ENCODE assay signal across 11 cellular contexts in the genomic region with DNA sequence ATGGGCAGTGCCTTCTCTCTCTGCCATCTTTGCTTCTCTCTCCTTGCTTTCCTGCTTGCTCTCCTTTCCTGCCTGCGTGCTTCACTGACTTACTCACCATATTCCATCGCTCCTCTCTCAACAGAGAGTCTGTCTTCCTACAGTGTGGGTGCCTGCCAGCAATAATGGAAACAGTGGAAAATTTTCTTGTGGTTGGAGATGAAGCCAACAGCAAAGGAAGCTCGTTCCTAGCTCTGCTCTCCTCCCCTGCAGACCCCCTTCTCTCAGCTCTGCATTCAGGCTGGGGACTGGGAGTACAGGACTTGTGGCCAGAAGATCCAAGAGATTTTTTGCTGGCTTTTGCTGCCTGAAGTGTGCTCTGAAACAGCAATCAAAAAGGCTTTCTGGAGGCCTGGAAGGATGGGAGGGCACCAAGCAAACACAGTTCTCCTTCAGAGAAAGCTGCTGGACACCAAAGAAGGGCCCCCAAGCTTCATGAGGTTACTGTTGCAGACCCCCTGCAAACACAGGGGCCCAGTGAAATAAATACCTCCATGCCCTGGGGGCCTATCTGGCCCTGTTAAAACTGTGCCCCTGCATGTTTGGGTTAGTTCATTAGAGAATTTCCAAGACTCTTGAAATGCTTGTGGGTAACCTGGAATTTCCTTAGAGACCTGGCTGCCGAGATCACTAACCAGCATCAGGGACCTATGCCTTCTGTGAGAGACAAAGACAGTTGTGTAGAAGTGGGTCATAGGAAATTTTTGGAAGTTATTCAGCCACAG.
DNase-seq lines count a peak whose midpoint lies in the region; ATAC-seq and TF ChIP-seq lines count a peak whose summit lies in the region.
"Had no signal": no experiment of that assay in that cellular context is flagged by ENCODE, and none has a peak within 500 bp of the region (broad histone marks: within the 10 kb centered on the region; RNA-seq: fewer than 3 reads in every experiment).

No MANE protein-coding gene starts in this region.

- TF ChIP-seq RAD21 in SK-N-SH (IDR thresholded peaks at IDR 0.05; ENCODE audit: low read length), result no peak

- H3K9me2 ChIP-seq in SK-N-SH, result no peaks in the 10 kb centered on the region

- WGBS in SK-N-SH (ENCODE audit: low lambda C conversion rate), result 12% methylated on average over 4 of the region's 4 CpGs

- peak overlapping the region; percentile 80 to 95 for H3K27ac ChIP-seq in SK-N-SH (ENCODE audit: low read depth in 2 of 2, low read length in 1 of 2)
- peak overlapping the region; percentile 80 for H3K27ac ChIP-seq in fibroblast of lung (ENCODE audit: insufficient read depth, low read length)
- H3K27ac ChIP-seq in osteoblast (ENCODE audit: low read depth, low read length), result peak overlapping the region; percentile 99

- H3K9me3 ChIP-seq in SK-N-SH (no peaks in the 10 kb centered on the region), fibroblast of lung (ENCODE audit: control insufficient read depth, insufficient read depth, low read depth, low read length) (no peaks in the 10 kb centered on the region), osteoblast (ENCODE audit: low read depth, low read length) (no peaks in the 10 kb centered on the region)

- H3K9ac ChIP-seq in SK-N-SH (peak overlapping the region; percentile 70), fibroblast of lung (ENCODE audit: insufficient read depth, low read length) (no peak overlapping the region)

- H2AFZ ChIP-seq in SK-N-SH (ENCODE audit: low read depth) (peak overlapping the region; percentile 52; the same call in 1 of the 2 replicates), fibroblast of lung (ENCODE audit: low read length) (peak overlapping the region; percentile 38), osteoblast (ENCODE audit: low read length) (no peak overlapping the region)

- H3F3A ChIP-seq in SK-N-SH (replicated peaks; ENCODE audit: insufficient read depth), result peaks cover 16% of the 10 kb centered on the region

- DNase-seq in EH (ENCODE audit: low read depth) (peak; percentile 99), SK-N-SH (no peak), fibroblast of lung (ENCODE audit: low read depth in 2 of 2) (peak; percentile 78 to 99), osteoblast (ENCODE audit: insufficient read length, low spot score, missing footprints) (peak; percentile 64), ureter (ENCODE audit: low spot score) (no peak), Right ventricle myocardium inferior (ENCODE audit: missing footprints) (no peak)
- DNase-seq: central memory CD4-positive, alpha-beta T cell; NCI-H146 had no signal

- peak in 1 of 2 experiments; percentile 89; a peak in 2 of 4 replicates for TF ChIP-seq EP300 in SK-N-SH (IDR thresholded peaks at IDR 0.05; ENCODE audit: borderline replicate concordance in 1 of 2, low read depth in 1 of 2, low read length in 1 of 2)

- POLR2A ChIA-PET in SK-N-SH (lab: Yijun Ruan, JAX), result interaction anchor here (0.6 kb wide), 1 partner anchor 10 kb away, joined by 3 read pairs; no protein-coding TSS in a partner anchor

- CTCF ChIA-PET in SK-N-SH (lab: Yijun Ruan, JAX), result interaction anchor here (0.6 to 4.7 kb wide), 6 partner anchors 15 to 1262 kb away, joined by 3 to 30 read pairs (median 4); no protein-coding TSS in a partner anchor

- H4K20me1 ChIP-seq in SK-N-SH (ENCODE audit: insufficient read depth), result no peaks in the 10 kb centered on the region
- H4K20me1 ChIP-seq in fibroblast of lung (ENCODE audit: control insufficient read depth, extremely low read depth, insufficient read depth, low read length), result no peaks in the 10 kb centered on the region
- H4K20me1 ChIP-seq in osteoblast (ENCODE audit: insufficient read depth, low read length), result no peaks in the 10 kb centered on the region

- intact Hi-C loops in Right ventricle myocardium inferior (cut with DNase I), result no loop called here

- H3K27me3 ChIP-seq in SK-N-SH (ENCODE audit: insufficient read depth), result no peaks in the 10 kb centered on the region
- H3K27me3 ChIP-seq in fibroblast of lung (ENCODE audit: control insufficient read depth, insufficient read depth, low read length), result no peaks in the 10 kb centered on the region
- H3K27me3 ChIP-seq in osteoblast (ENCODE audit: insufficient read depth, low read length), result no peaks in the 10 kb centered on the region

- no peak overlapping the region for H3K4me3 ChIP-seq in SK-N-SH (ENCODE audit: low read depth in 2 of 2, low read length in 1 of 2)
- H3K4me3 ChIP-seq in fibroblast of lung (replicated peaks in 1 of 4; ENCODE audit: control extremely low read depth in 1 of 4, insufficient read depth in 1 of 4, low read depth in 3 of 4, low read length in 4 of 4), result no peak overlapping the region
- H3K4me3 ChIP-seq in osteoblast (ENCODE audit: insufficient read depth, low read length), result no peak overlapping the region
- H3K4me3 ChIP-seq: skin epidermis had no signal

- TF ChIP-seq CTCF in SK-N-SH (IDR thresholded peaks at IDR 0.05), result no peak
- TF ChIP-seq CTCF in fibroblast of lung (conservative IDR thresholded peaks at IDR 0.05 in 1 of 2, IDR thresholded peaks at IDR 0.05 in 1 of 2; ENCODE audit: low read depth in 1 of 2, low read length in 2 of 2), result no peak
- no peak for TF ChIP-seq CTCF in osteoblast (IDR thresholded peaks at IDR 0.05; ENCODE audit: extremely low read depth, low read depth, low read length)

- ATAC-seq in Right ventricle myocardium inferior (no peak), HG02840 (IDR thresholded peaks at IDR 0.05; ENCODE audit: low FRiP score, unreplicated experiment) (no peak), GM21737 (IDR thresholded peaks at IDR 0.05; ENCODE audit: unreplicated experiment) (no peak)

- peaks cover 3 to 5% of the 10 kb centered on the region in 2 experiments; a peak in 2 of 4 replicates for H3K4me1 ChIP-seq in SK-N-SH (ENCODE audit: control insufficient read depth in 1 of 2, insufficient read depth in 2 of 2, low read depth in 1 of 2, low read length in 1 of 2)
- H3K4me1 ChIP-seq in fibroblast of lung (ENCODE audit: control insufficient read depth, extremely low read depth, insufficient read depth, low read length), result peaks cover 16% of the 10 kb centered on the region
- H3K4me1 ChIP-seq in osteoblast (ENCODE audit: insufficient read depth, low read length), result peaks cover 25% of the 10 kb centered on the region

- H3K36me3 ChIP-seq in SK-N-SH (replicated peaks in 1 of 2; ENCODE audit: control insufficient read depth in 1 of 2, insufficient read depth in 2 of 2, low read length in 1 of 2) (no peaks in the 10 kb centered on the region), fibroblast of lung (ENCODE audit: control insufficient read depth, insufficient read depth, low read length) (no peaks in the 10 kb centered on the region), osteoblast (ENCODE audit: insufficient read depth, low read length) (no peaks in the 10 kb centered on the region)

- H3K4me2 ChIP-seq in SK-N-SH, result peak overlapping the region; percentile 59
- H3K4me2 ChIP-seq in fibroblast of lung (ENCODE audit: extremely low read depth, insufficient read depth, low read length), result peak overlapping the region; percentile 64
- peak overlapping the region; percentile 73 for H3K4me2 ChIP-seq in osteoblast (ENCODE audit: insufficient read depth, low read length)

- H3K79me2 ChIP-seq in SK-N-SH (ENCODE audit: insufficient read depth) (no peaks in the 10 kb centered on the region), fibroblast of lung (ENCODE audit: control insufficient read depth, insufficient read depth, low read length) (no peaks in the 10 kb centered on the region), osteoblast (ENCODE audit: insufficient read depth, low read length) (no peaks in the 10 kb centered on the region)

TF ChIP-seq in SK-N-SH, 30 proteins besides CTCF, POLR2A, EP300 and RAD21:
- TF ChIP-seq EZH2phosphoT487 (IDR thresholded peaks at IDR 0.05; ENCODE audit: borderline replicate concordance, low read depth) (no peak), FOSL2 (IDR thresholded peaks at IDR 0.05; ENCODE audit: borderline replicate concordance, low read depth) (peak; percentile 68; the same call in 1 of the 2 replicates), GATA2 (CRISPR knock-in tag; IDR thresholded peaks at IDR 0.05) (no peak), FOXJ3 (CRISPR knock-in tag; IDR thresholded peaks at IDR 0.05) (no peak), TAF1 (IDR thresholded peaks at IDR 0.05; ENCODE audit: borderline replicate concordance, low read depth, low read length) (peak; percentile 48; the same call in 1 of the 2 replicates), ELF1 (IDR thresholded peaks at IDR 0.05) (peak; percentile 27; the same call in 1 of the 2 replicates), JUND (IDR thresholded peaks at IDR 0.05) (peak; percentile 64), TCF12 (IDR thresholded peaks at IDR 0.05) (peak; percentile 67), NFIC (IDR thresholded peaks at IDR 0.05; ENCODE audit: borderline replicate concordance) (peak; percentile 83), YY1 (IDR thresholded peaks at IDR 0.05; ENCODE audit: low read depth) (peak; percentile 86), PBX3 (IDR thresholded peaks at IDR 0.05) (peak; percentile 62), RXRA (IDR thresholded peaks at IDR 0.05; ENCODE audit: borderline replicate concordance, low read depth) (no peak), TEAD4 (IDR thresholded peaks at IDR 0.05; ENCODE audit: borderline replicate concordance, insufficient read depth) (peak; percentile 90; the same call in 1 of the 2 replicates)
- TF ChIP-seq, protein P1, sequence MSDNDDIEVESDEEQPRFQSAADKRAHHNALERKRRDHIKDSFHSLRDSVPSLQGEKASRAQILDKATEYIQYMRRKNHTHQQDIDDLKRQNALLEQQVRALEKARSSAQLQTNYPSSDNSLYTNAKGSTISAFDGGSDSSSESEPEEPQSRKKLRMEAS (IDR thresholded peaks at IDR 0.05; ENCODE audit: low read depth), result peak; percentile 72
TF ChIP-seq in SK-N-SH: peak in this region for 10.

Comparison
In these comparisons a context has a peak if more than half of its experiments do, and no peak if none do; other contexts are left out.
1. DNase-seq: peak in EH (single experiment), fibroblast of lung (2 of 2) and osteoblast (single experiment); none in SK-N-SH (single experiment), ureter (single experiment) and Right ventricle myocardium inferior (single experiment).
2. Peak in every context shown above with its lines, with median percentiles within 50 percentile points of each other: H3K27ac ChIP-seq and H3K4me2 ChIP-seq.